In the genomic region with DNA sequence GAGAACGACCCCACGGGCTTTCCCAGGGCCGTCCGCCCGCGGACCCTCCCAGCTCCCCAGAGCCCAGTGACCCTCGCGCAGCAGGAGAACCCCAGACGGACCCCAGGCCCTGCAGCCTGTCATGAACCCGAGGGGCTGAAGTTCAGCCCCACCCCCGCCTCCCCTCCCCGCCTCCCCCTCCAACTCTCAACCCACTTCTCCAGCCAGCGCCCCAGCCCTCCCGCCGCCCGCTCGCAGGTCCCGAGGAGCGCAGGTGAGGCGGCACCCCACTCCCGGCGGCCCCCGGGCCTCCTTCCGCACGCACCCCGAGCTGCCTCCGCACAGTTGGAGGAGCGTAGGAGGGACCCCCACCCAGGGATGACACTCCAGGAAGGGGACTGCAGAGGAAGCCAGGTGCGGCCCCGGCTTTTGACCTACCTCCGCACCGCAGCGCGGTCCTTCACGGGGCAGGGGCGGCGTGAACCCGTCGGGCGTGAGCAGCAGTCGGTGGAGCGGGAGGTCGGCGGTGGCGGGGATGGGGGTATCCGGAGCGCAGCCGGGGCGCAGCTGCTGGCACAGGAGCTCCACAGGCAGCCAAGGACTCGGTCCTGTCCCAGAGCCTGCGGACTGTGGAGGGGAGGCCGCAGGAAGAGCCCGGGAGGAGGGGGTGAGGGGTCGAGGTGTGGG, we compare ENCODE assay signal across 8 cellular contexts. TPM values are rescaled to one million over a fixed set of nuclear protein-coding genes. Genes with fewer than 3 reads are reported as not detected.
DNase-seq lines count a peak whose midpoint lies in the region; ATAC-seq and TF ChIP-seq lines count a peak whose summit lies in the region.

A gene with protein sequence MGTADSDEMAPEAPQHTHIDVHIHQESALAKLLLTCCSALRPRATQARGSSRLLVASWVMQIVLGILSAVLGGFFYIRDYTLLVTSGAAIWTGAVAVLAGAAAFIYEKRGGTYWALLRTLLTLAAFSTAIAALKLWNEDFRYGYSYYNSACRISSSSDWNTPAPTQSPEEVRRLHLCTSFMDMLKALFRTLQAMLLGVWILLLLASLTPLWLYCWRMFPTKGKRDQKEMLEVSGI (plus strand): TSS at position 194 of the 666 bp plus-strand sequence. CDS start 782 bp downstream, outside the sequence.

- peaks cover 0 to 2% of the 10 kb centered on the region in 2 donors for H3K36me3 ChIP-seq in lung (ENCODE audit: control insufficient read depth in 2 of 2, insufficient read depth in 2 of 2, low read length in 2 of 2)

- peaks cover 38 to 58% of the 10 kb centered on the region in 2 donors for H3K27me3 Mint-ChIP-seq in T-cell
- H3K27me3 Mint-ChIP-seq in chondrocyte (ENCODE audit: low read depth): peaks cover 50% of the 10 kb centered on the region
- peaks cover 81% of the 10 kb centered on the region for H3K27me3 Mint-ChIP-seq in stimulated activated naive CD8-positive, alpha-beta T cell treated with anti-CD3 and anti-CD28 coated beads, Interleukin-15, amount 100 ng/mL, for 72 hours

- H3K9me3 Mint-ChIP-seq in T-cell: peaks cover 7 to 10% (median 8%) of the 10 kb centered on the region in 3 donors
- peaks cover under 1% of the 10 kb centered on the region for H3K9me3 Mint-ChIP-seq in chondrocyte (ENCODE audit: low read depth)
- peaks cover 0 to 8% of the 10 kb centered on the region in 2 donors for H3K9me3 Mint-ChIP-seq in stimulated activated naive CD8-positive, alpha-beta T cell treated with anti-CD3 and anti-CD28 coated beads, Interleukin-15, amount 100 ng/mL, for 72 hours

- H3K27ac Mint-ChIP-seq in T-cell (no peak within 1 kb of the TSS), chondrocyte (ENCODE audit: unreplicated experiment) (no peak within 1 kb of the TSS)
- H3K27ac Mint-ChIP-seq in stimulated activated naive CD8-positive, alpha-beta T cell treated with anti-CD3 and anti-CD28 coated beads, Interleukin-15, amount 100 ng/mL, for 72 hours: no peak within 1 kb of the TSS

- no peaks in the 10 kb centered on the region for H3K36me3 Mint-ChIP-seq in T-cell
- no peaks in the 10 kb centered on the region for H3K36me3 Mint-ChIP-seq in chondrocyte (ENCODE audit: low read depth)

- ATAC-seq in T-cell (replicated peaks in 1 of 4) (peak; percentile 61 to 74 (median 68)), lung (ENCODE audit: insufficient read depth, low FRiP score) (peak; percentile 65), GM18873 (IDR thresholded peaks at IDR 0.05; ENCODE audit: low FRiP score, unreplicated experiment) (no peak)
- peak; percentile 57 for ATAC-seq in stimulated activated naive CD8-positive, alpha-beta T cell treated with anti-CD3 and anti-CD28 coated beads, Interleukin-15, amount 100 ng/mL, for 72 hours

- TF ChIP-seq CTCF in chondrocyte (IDR thresholded peaks at IDR 0.05): no peak
- no peak for TF ChIP-seq CTCF in lung (IDR thresholded peaks at IDR 0.05; ENCODE audit: control extremely low read depth, extremely low read depth)

- CTCF ChIA-PET in T-cell (lab: Charles Lee): no interaction called here

- POLR2A ChIA-PET in T-cell (lab: Charles Lee): no interaction called here

- H3K4me3 Mint-ChIP-seq in T-cell (peak within 1 kb of the TSS; percentile 57 to 77 (median 65)), chondrocyte (ENCODE audit: unreplicated experiment) (no peak within 1 kb of the TSS)
- H3K4me3 Mint-ChIP-seq in stimulated activated naive CD8-positive, alpha-beta T cell treated with anti-CD3 and anti-CD28 coated beads, Interleukin-15, amount 100 ng/mL, for 72 hours: peak within 1 kb of the TSS; percentile 66 to 77

- DNase-seq in T-cell: peak in 9 of 34 experiments; percentile 8 to 24 (median 14)
- peak; percentile 65 for DNase-seq in chondrocyte (ENCODE audit: low spot score)
- DNase-seq in lung (ENCODE audit: low spot score): no peak
- DNase-seq in stimulated activated naive CD8-positive, alpha-beta T cell treated with anti-CD3 and anti-CD28 coated beads, Interleukin-15, amount 100 ng/mL, for 72 hours: peak; percentile 23 to 27
- no peak for DNase-seq in D341Med (ENCODE audit: low spot score)
- DNase-seq in NCI-H524 (lab: John Stamatoyannopoulos, UW): no peak
- DNase-seq in SKM-1 (lab: John Stamatoyannopoulos, UW; ENCODE audit: unreplicated experiment): no peak

- peaks cover 0 to 11% of the 10 kb centered on the region in 2 donors for H3K4me1 ChIP-seq in lung (ENCODE audit: control insufficient read depth in 2 of 2, insufficient read depth in 2 of 2, low read length in 2 of 2)

- peak within 1 kb of the TSS; percentile 32 for H3K4me3 ChIP-seq in lung

- peaks cover 8 to 15% (median 13%) of the 10 kb centered on the region in 3 donors for H3K4me1 Mint-ChIP-seq in T-cell
- no peaks in the 10 kb centered on the region for H3K4me1 Mint-ChIP-seq in chondrocyte (ENCODE audit: low read depth)
- H3K4me1 Mint-ChIP-seq in stimulated activated naive CD8-positive, alpha-beta T cell treated with anti-CD3 and anti-CD28 coated beads, Interleukin-15, amount 100 ng/mL, for 72 hours: peaks cover 11% of the 10 kb centered on the region

- H3K27me3 ChIP-seq in lung (ENCODE audit: control insufficient read depth, insufficient read depth): no peaks in the 10 kb centered on the region

- H3K9me3 ChIP-seq in lung (ENCODE audit: control insufficient read depth in 2 of 2, insufficient read depth in 1 of 2, low read length in 1 of 2): peaks cover 0 to 15% of the 10 kb centered on the region in 2 donors

- WGBS in lung, 2 donors: 4 to 9% methylated on average over 36 to 54 of the region's 54 CpGs

- H3K27ac ChIP-seq in lung (ENCODE audit: low read depth in 1 of 2, low read length in 1 of 2): peak within 1 kb of the TSS in 1 of 2 donors; percentile 55

RNA-seq across cellular contexts. Expression of the gene that starts here (rescaled TPM):
- total RNA-seq in T-cell: under 1 TPM in 3 of 5 donors, not detected in 2; 0.43 to 0.79 (median 0.73) TPM
- total RNA-seq in chondrocyte: not detected in 3 replicates
- 10 to 100 TPM; 18.3 to 33.1 TPM for total RNA-seq in lung
- 10 to 100 TPM; 21.3 to 25.4 TPM for polyA plus RNA-seq in lung

Comparison
In these comparisons a context has a peak if more than half of its experiments do, and no peak if none do; other contexts are left out.
1. RNA of the gene that starts here (total RNA-seq): 18.3 to 33.1 TPM in lung; 0.43 to 0.79 TPM in T-cell and not detected in chondrocyte; every median in the first group is over 10 times any median in the second.
2. Peak in ATAC-seq in T-cell; RNA of the gene not detected or under 1 TPM.
3. Peak in DNase-seq in chondrocyte; RNA of the gene not detected or under 1 TPM.
4. DNase-seq: peak in stimulated activated naive CD8-positive, alpha-beta T cell treated with anti-CD3 and anti-CD28 coated beads, Interleukin-15, amount 100 ng/mL, for 72 hours (2 of 2); none in lung (single experiment), D341Med (single experiment), NCI-H524 (0 of 2) and SKM-1 (single experiment).